Comparison of ENCODE assay signal across 10 cellular contexts in genomic region chr22:29623553-29624169, GRCh38. TPM values are rescaled to one million over a fixed set of nuclear protein-coding genes. Genes with fewer than 3 reads are reported as not detected.
DNase-seq lines count a peak whose midpoint lies in the region; ATAC-seq and TF ChIP-seq lines count a peak whose summit lies in the region.
"Had no signal": no experiment of that assay in that cellular context is flagged by ENCODE, and none has a peak within 500 bp of the region (broad histone marks: within the 10 kb centered on the region; RNA-seq: fewer than 3 reads in every experiment).

No MANE protein-coding gene starts in this region.

- peak overlapping the region; percentile 91 for H3K27ac ChIP-seq in RWPE1
- peak overlapping the region; percentile 12 to 64 (median 51) for H3K27ac ChIP-seq in sigmoid colon
- H3K27ac ChIP-seq in tibial nerve: peak overlapping the region in 1 of 4 donors; percentile 4

- H3K36me3 Mint-ChIP-seq in effector memory CD8-positive, alpha-beta T cell (ENCODE audit: insufficient read depth): no peaks in the 10 kb centered on the region

- POLR2A ChIA-PET in RWPE1 (lab: Yijun Ruan, JAX; ENCODE audit: low non-redundant PET): no interaction called here

- DNase-seq in SKM-1 treated with dmso at 0.1 percent for 144 hours (lab: John Stamatoyannopoulos, UW; ENCODE audit: unreplicated experiment) (peak; percentile 29), SKM-1 (lab: John Stamatoyannopoulos, UW; ENCODE audit: unreplicated experiment) (no peak), RWPE1 (ENCODE audit: low spot score) (no peak), sigmoid colon (no peak), tibial nerve (ENCODE audit: low spot score in 2 of 2) (no peak), SK-N-DZ (ENCODE audit: low spot score) (no peak)
- DNase-seq in effector memory CD8-positive, alpha-beta T cell: no peak
- DNase-seq: anterior cingulate cortex, left cardiac atrium had no signal

- TF ChIP-seq CTCF in RWPE1 (conservative IDR thresholded peaks at IDR 0.05; ENCODE audit: low read depth): no peak
- no peak for TF ChIP-seq CTCF in sigmoid colon (IDR thresholded peaks at IDR 0.05)
- TF ChIP-seq CTCF in tibial nerve (IDR thresholded peaks at IDR 0.05): no peak

- ATAC-seq in effector memory CD8-positive, alpha-beta T cell (replicated peaks): peak; percentile 47
- no peak for ATAC-seq in GM18870 (IDR thresholded peaks at IDR 0.05; ENCODE audit: unreplicated experiment)

- H3K36me3 ChIP-seq in sigmoid colon: no peaks in the 10 kb centered on the region
- no peaks in the 10 kb centered on the region for H3K36me3 ChIP-seq in tibial nerve

- H3K4me3 Mint-ChIP-seq in effector memory CD8-positive, alpha-beta T cell: no peak overlapping the region

- H3K27me3 Mint-ChIP-seq in effector memory CD8-positive, alpha-beta T cell: no peaks in the 10 kb centered on the region

- peaks cover 36 to 52% of the 10 kb centered on the region in 2 donors for H3K4me1 Mint-ChIP-seq in effector memory CD8-positive, alpha-beta T cell (ENCODE audit: low read depth in 2 of 2)

- peak overlapping the region; percentile 79 to 90 for H3K27ac Mint-ChIP-seq in effector memory CD8-positive, alpha-beta T cell

- no peak for TF ChIP-seq POLR2A in sigmoid colon (IDR thresholded peaks at IDR 0.05)
- no peak for TF ChIP-seq POLR2A in tibial nerve (IDR thresholded peaks at IDR 0.05)

- TF ChIP-seq EP300 in sigmoid colon (IDR thresholded peaks at IDR 0.05) (no peak), tibial nerve (IDR thresholded peaks at IDR 0.05) (no peak)

- peaks cover 0 to 69% (median 58%) of the 10 kb centered on the region in 4 donors for H3K4me1 ChIP-seq in sigmoid colon
- peaks cover 0 to 58% (median 21%) of the 10 kb centered on the region in 4 donors for H3K4me1 ChIP-seq in tibial nerve

- H3K27me3 ChIP-seq in sigmoid colon: no peaks in the 10 kb centered on the region
- H3K27me3 ChIP-seq in tibial nerve: no peaks in the 10 kb centered on the region

- H3K9me3 Mint-ChIP-seq in effector memory CD8-positive, alpha-beta T cell: no peaks in the 10 kb centered on the region

- H3K9me3 ChIP-seq in sigmoid colon (no peaks in the 10 kb centered on the region), tibial nerve (no peaks in the 10 kb centered on the region)

- H3K4me3 ChIP-seq in sigmoid colon (no peak overlapping the region), tibial nerve (no peak overlapping the region)

- CTCF ChIA-PET in RWPE1 (lab: Yijun Ruan, JAX): no interaction called here

- WGBS in sigmoid colon, 2 donors: 60 to 74% methylated on average over 6 of the region's 6 CpGs
- WGBS in tibial nerve, 2 donors: 73 to 74% methylated on average over 6 of the region's 6 CpGs

- intact Hi-C loops in sigmoid colon (cut with DNase I): loop anchor here (10.0 kb wide), 1 partner anchor 141 kb away; the partner anchor contains the start of genes UQCR10 and ZMAT5

RNA-seq across cellular contexts. Expression of gene NF2, which starts 20.2 kb away (rescaled TPM):
- total RNA-seq in sigmoid colon (10 to 100 TPM; 16.6 to 34.3 (median 23.8) TPM), tibial nerve (10 to 100 TPM; 24.9 to 39.0 (median 28.8) TPM)
- polyA plus RNA-seq in sigmoid colon: 10 to 100 TPM in 1 of 3 donors, 1 to 10 TPM in 2; 3.6 to 18.7 (median 6.2) TPM
- 18.0 and 18.4 TPM in 2 replicates for polyA plus RNA-seq in SK-N-DZ (2014; cell fraction: cytosol; rRNA removed)
- 7.8 and 9.1 TPM in 2 replicates for polyA plus RNA-seq in SK-N-DZ (2014; cell fraction: nucleus; rRNA removed)

RNA-seq across cellular contexts. Expression of gene NIPSNAP1, which starts 42.7 kb away (rescaled TPM):
- total RNA-seq in sigmoid colon: 10 to 100 TPM; 10.2 to 14.4 (median 13.5) TPM
- polyA plus RNA-seq in sigmoid colon: 10 to 100 TPM; 43.2 to 61.5 (median 53.5) TPM
- 10 to 100 TPM in 3 of 4 donors, 1 to 10 TPM in 1; 9.0 to 38.5 (median 11.8) TPM for total RNA-seq in tibial nerve
- polyA plus RNA-seq in SK-N-DZ (2014; cell fraction: cytosol; rRNA removed): 279 and 294 TPM in 2 replicates
- polyA plus RNA-seq in SK-N-DZ (2014; cell fraction: nucleus; rRNA removed): 116 and 184 TPM in 2 replicates
